In the genomic region with DNA sequence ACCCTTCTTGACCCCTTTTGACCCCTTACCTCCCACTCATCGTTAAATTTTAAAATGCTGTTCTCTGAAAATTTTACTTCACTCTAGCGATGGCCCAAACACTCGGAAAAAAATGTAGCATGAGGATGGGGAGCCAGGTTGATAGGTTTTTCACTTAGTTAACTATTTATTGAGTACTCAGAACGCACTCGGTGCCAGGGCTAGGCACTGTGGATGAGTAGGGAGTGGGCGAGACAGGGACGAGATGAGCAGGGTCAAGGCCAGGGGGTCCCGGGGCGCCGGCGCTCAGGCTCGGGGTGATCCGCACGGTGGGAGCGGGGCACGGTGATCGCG, we compare ENCODE assay signal across 8 cellular contexts. TPM values are rescaled to one million over a fixed set of nuclear protein-coding genes. Genes with fewer than 3 reads are reported as not detected.
DNase-seq lines count a peak whose midpoint lies in the region; ATAC-seq and TF ChIP-seq lines count a peak whose summit lies in the region.

No MANE protein-coding gene starts in this region.

- H3K79me1 ChIP-seq in IMR-90 (ENCODE audit: low read depth in 1 of 2, low read length in 2 of 2), result peaks cover 47 to 63% of the 10 kb centered on the region in 2 experiments

- H3K14ac ChIP-seq in IMR-90 (replicated peaks; ENCODE audit: low read depth, low read length), result peak overlapping the region; percentile 63

- peak overlapping the region; percentile 73 for H2AK9ac ChIP-seq in IMR-90 (replicated peaks; ENCODE audit: low read depth, low read length, poor library complexity)

- intact Hi-C loops in IMR-90 (cut with micrococcal nuclease), result loop anchor here (2.0 kb wide), 1 partner anchor 58 kb away; no protein-coding TSS in a partner anchor
- intact Hi-C loops in posterior vena cava (cut with DNase I), result loop anchor here in 1 of 2 donors (10.0 kb wide), 1 partner anchor 54 kb away; no protein-coding TSS in a partner anchor

- CTCF ChIA-PET in CD8-positive, alpha-beta memory T cell (lab: Charles Lee), result interaction anchor here (0.7 to 1.9 kb wide), 9 partner anchors 43 to 238 kb away, joined by 3 to 7 read pairs (median 3); partner anchors contain the start of genes CLUAP1, NAA60, TIGD7 and ZNF263
- CTCF ChIA-PET in IMR-90 (lab: Yijun Ruan, JAX), result no interaction called here

- dilution Hi-C loops in IMR-90 (cut with HindIII; ENCODE audit: low sequenced_read_pairs, unreplicated experiment), result no loop called here

- no peak for TF ChIP-seq RAD21 in IMR-90 (IDR thresholded peaks at IDR 0.05; ENCODE audit: low read length)

- H3K27ac Mint-ChIP-seq in CD8-positive, alpha-beta memory T cell, result peak overlapping the region; percentile 26 to 92 (median 84)
- H3K27ac Mint-ChIP-seq in neural progenitor cell, result peak overlapping the region; percentile 87

- peak overlapping the region; percentile 92 for H3K4me3 ChIP-seq in CD8-positive, alpha-beta memory T cell (ENCODE audit: low read length)
- H3K4me3 ChIP-seq in IMR-90 (ENCODE audit: insufficient read depth, low read depth, low read length) (peak overlapping the region; percentile 73), ectodermal cell (ENCODE audit: insufficient read depth, low read depth, low read length) (peak overlapping the region; percentile 91), neural progenitor cell (peak overlapping the region; percentile 91)

- H2AFZ ChIP-seq in IMR-90 (replicated peaks; ENCODE audit: low read length, poor library complexity), result peak overlapping the region; percentile 94
- peak overlapping the region; percentile 71 for H2AFZ ChIP-seq in neural progenitor cell (replicated peaks)

- H3K23ac ChIP-seq in IMR-90 (ENCODE audit: low read depth, low read length), result peak overlapping the region; percentile 64

- no peak overlapping the region for H2BK15ac ChIP-seq in IMR-90 (ENCODE audit: low read depth, low read length)

- no peak overlapping the region for H2BK120ac ChIP-seq in IMR-90 (ENCODE audit: low read depth, low read length)

- POLR2A ChIA-PET in CD8-positive, alpha-beta memory T cell (lab: Charles Lee), result interaction anchor here (0.6 to 2.7 kb wide), 12 partner anchors 11 to 250 kb away, joined by 3 to 18 read pairs (median 6); partner anchors contain the start of genes CLUAP1, TIGD7, ZNF263 and ZNF75A
- POLR2A ChIA-PET in IMR-90 (lab: Charles Lee; ENCODE audit: unreplicated experiment), result interaction anchor here (1.0 kb wide), 1 partner anchor 44 kb away, joined by 3 read pairs; no protein-coding TSS in a partner anchor

- H3K4me2 ChIP-seq in IMR-90 (ENCODE audit: low read depth, low read length) (peak overlapping the region; percentile 100), neural progenitor cell (peak overlapping the region; percentile 78)

- no peak overlapping the region for H2AK5ac ChIP-seq in IMR-90 (ENCODE audit: low read depth, low read length)

- H3K36me3 ChIP-seq in CD8-positive, alpha-beta memory T cell (ENCODE audit: insufficient read depth, low read length), result peaks cover 21% of the 10 kb centered on the region
- H3K36me3 ChIP-seq in IMR-90 (ENCODE audit: control insufficient read depth, insufficient read depth, low read length), result peaks cover 39% of the 10 kb centered on the region
- peaks cover 35% of the 10 kb centered on the region for H3K36me3 ChIP-seq in ectodermal cell (ENCODE audit: control insufficient read depth, insufficient read depth, low read length)
- peaks cover 19% of the 10 kb centered on the region for H3K36me3 ChIP-seq in neural progenitor cell

- H3K27me3 Mint-ChIP-seq in CD8-positive, alpha-beta memory T cell, result no peaks in the 10 kb centered on the region
- H3K27me3 Mint-ChIP-seq in neural progenitor cell (ENCODE audit: insufficient read depth, low read depth), result peaks cover 7% of the 10 kb centered on the region

- no peak overlapping the region for H4K91ac ChIP-seq in IMR-90 (ENCODE audit: insufficient read depth, low read depth, low read length)

- H3K4me3 Mint-ChIP-seq in CD8-positive, alpha-beta memory T cell, result peak overlapping the region; percentile 89 to 98 (median 92)
- H3K4me3 Mint-ChIP-seq in neural progenitor cell, result peak overlapping the region; percentile 95

- peaks cover 42% of the 10 kb centered on the region for H3K79me2 ChIP-seq in neural progenitor cell (ENCODE audit: low read depth)

- H4K5ac ChIP-seq in IMR-90 (ENCODE audit: low read depth, low read length), result peak overlapping the region; percentile 23; the same call in 1 of the 2 replicates

- ATAC-seq in IMR-90 (ENCODE audit: low read depth), result no peak
- no peak for ATAC-seq in HG02571 (IDR thresholded peaks at IDR 0.05; ENCODE audit: unreplicated experiment)
- no peak for ATAC-seq in HG03354 (IDR thresholded peaks at IDR 0.05; ENCODE audit: poor library complexity, severe bottlenecking, unreplicated experiment)

- in situ Hi-C loops in IMR-90 (cut with MboI; ENCODE audit: low sequenced_read_pairs), result no loop called here

- H3F3A ChIP-seq in neural progenitor cell (ENCODE audit: low read depth), result peaks cover 17% of the 10 kb centered on the region

- H3K4me1 Mint-ChIP-seq in CD8-positive, alpha-beta memory T cell, result peaks cover 59 to 82% (median 66%) of the 10 kb centered on the region in 3 donors
- peaks cover 11% of the 10 kb centered on the region for H3K4me1 Mint-ChIP-seq in neural progenitor cell

- DNase-seq in CD8-positive, alpha-beta memory T cell, result no peak
- DNase-seq in IMR-90 (no peak), neural progenitor cell (ENCODE audit: low spot score) (no peak), DMS153 treated with DMSO at 0.1 percent for 48 hours (lab: John Stamatoyannopoulos, UW; ENCODE audit: unreplicated experiment) (no peak), posterior vena cava (ENCODE audit: low spot score) (no peak)

- TF ChIP-seq POLR2A in IMR-90 (IDR thresholded peaks at IDR 0.05; ENCODE audit: low read depth, low read length), result no peak

- H3K4ac ChIP-seq in IMR-90 (ENCODE audit: low read depth, low read length), result peak overlapping the region; percentile 47

- no peaks in the 10 kb centered on the region for H3K9me1 ChIP-seq in IMR-90 (ENCODE audit: insufficient read depth, low read length)

- BruUV-seq in IMR-90 (replicated peaks; lab: Mats Ljungman, UMichigan), result no TSS peak

- H3K4me1 ChIP-seq in CD8-positive, alpha-beta memory T cell (ENCODE audit: insufficient read depth, low read length), result peaks cover 26% of the 10 kb centered on the region
- H3K4me1 ChIP-seq in IMR-90 (ENCODE audit: control insufficient read depth, insufficient read depth, low read length) (peaks cover 4% of the 10 kb centered on the region), ectodermal cell (ENCODE audit: control insufficient read depth, insufficient read depth, low read length) (peaks cover 3% of the 10 kb centered on the region), neural progenitor cell (no peaks in the 10 kb centered on the region)

- peaks cover 7% of the 10 kb centered on the region for H3K9me3 ChIP-seq in CD8-positive, alpha-beta memory T cell (ENCODE audit: low read length)
- H3K9me3 ChIP-seq in IMR-90 (ENCODE audit: control insufficient read depth, insufficient read depth, low read length) (peaks cover 24% of the 10 kb centered on the region), ectodermal cell (ENCODE audit: control insufficient read depth, low read length) (no peaks in the 10 kb centered on the region), neural progenitor cell (ENCODE audit: low read depth) (no peaks in the 10 kb centered on the region)

- peak overlapping the region; percentile 60 for H3K56ac ChIP-seq in IMR-90 (ENCODE audit: extremely low read depth, insufficient read depth, low read length)

- H4K20me1 ChIP-seq in IMR-90 (ENCODE audit: insufficient read depth, low read length) (peaks cover 2% of the 10 kb centered on the region; the same call in 1 of the 2 replicates), neural progenitor cell (ENCODE audit: low read depth) (no peaks in the 10 kb centered on the region)

- H3K18ac ChIP-seq in IMR-90 (ENCODE audit: low read depth, low read length), result no peak overlapping the region

- peak overlapping the region; percentile 23 for H2BK5ac ChIP-seq in IMR-90 (ENCODE audit: low read depth, low read length, poor library complexity, severe bottlenecking)

- H3K9ac ChIP-seq in IMR-90 (ENCODE audit: low read depth, low read length) (peak overlapping the region; percentile 89), neural progenitor cell (peak overlapping the region; percentile 53)

- WGBS in IMR-90 (ENCODE audit: extremely low coverage in 2 of 2, insufficient read length in 1 of 2), 2 experiments, result 7% methylated on average over 6 of the region's 18 CpGs; no CpG with 5 or more reads in 1 of the 2 experiments
- WGBS in ectodermal cell, 2 experiments, result 1% methylated on average over 18 of the region's 18 CpGs

- TF ChIP-seq CTCF in IMR-90 (conservative IDR thresholded peaks at IDR 0.05; ENCODE audit: low read depth, low read length) (no peak), neural progenitor cell (IDR thresholded peaks at IDR 0.05) (no peak)

- peaks cover 3 to 14% (median 8%) of the 10 kb centered on the region in 5 donors for H3K9me3 Mint-ChIP-seq in CD8-positive, alpha-beta memory T cell
- peaks cover 43% of the 10 kb centered on the region for H3K9me3 Mint-ChIP-seq in neural progenitor cell

- H3K36me3 Mint-ChIP-seq in CD8-positive, alpha-beta memory T cell, result peaks cover 33 to 64% (median 47%) of the 10 kb centered on the region in 3 donors
- peaks cover 62% of the 10 kb centered on the region for H3K36me3 Mint-ChIP-seq in neural progenitor cell

- H3K27me3 ChIP-seq in CD8-positive, alpha-beta memory T cell (ENCODE audit: insufficient read depth, low read length, poor library complexity, severe bottlenecking), result no peaks in the 10 kb centered on the region
- H3K27me3 ChIP-seq in IMR-90 (ENCODE audit: control insufficient read depth, insufficient read depth, low read length) (no peaks in the 10 kb centered on the region), ectodermal cell (ENCODE audit: control insufficient read depth, insufficient read depth, low read length, poor library complexity, severe bottlenecking) (no peaks in the 10 kb centered on the region), neural progenitor cell (no peaks in the 10 kb centered on the region)

- H2BK20ac ChIP-seq in IMR-90 (ENCODE audit: low read depth, low read length), result no peak overlapping the region

- peak overlapping the region; percentile 76 for H3K27ac ChIP-seq in CD8-positive, alpha-beta memory T cell (ENCODE audit: low read depth, low read length)
- peak overlapping the region; percentile 66 for H3K27ac ChIP-seq in IMR-90 (ENCODE audit: insufficient read depth, low read length)
- H3K27ac ChIP-seq in ectodermal cell (ENCODE audit: insufficient read depth, low read depth, low read length, poor library complexity, severe bottlenecking), result peak overlapping the region; percentile 53
- H3K27ac ChIP-seq in neural progenitor cell, result no peak overlapping the region

- H4K8ac ChIP-seq in IMR-90 (ENCODE audit: low read depth in 2 of 2, low read length in 2 of 2), result peak overlapping the region; percentile 43 to 59; a peak in 2 of 4 replicates

RNA-seq across cellular contexts. Expression of gene ZSCAN32, which starts 0.4 kb away (rescaled TPM):
- total RNA-seq in CD8-positive, alpha-beta memory T cell, result 10 to 100 TPM; 13.5 to 15.6 TPM
- polyA plus RNA-seq in CD8-positive, alpha-beta memory T cell, result 17.3 TPM
- total RNA-seq in IMR-90 (2012; rRNA removed), result 10.0 and 16.5 TPM in 2 replicates
- polyA plus RNA-seq in IMR-90 (2012; rRNA removed), result 10.3 and 13.0 TPM in 2 replicates
- polyA plus RNA-seq in IMR-90 (2012; cell fraction: cytosol; rRNA removed), result 4.4 and 6.0 TPM in 2 replicates
- polyA plus RNA-seq in IMR-90 (2012; cell fraction: nucleus; rRNA removed; ENCODE audit: low replicate concordance), result 8.0 and 18.2 TPM in 2 replicates
- 18.4 TPM for polyA plus RNA-seq in ectodermal cell (2013, experiment 1 of 4)
- 17.5 TPM for polyA plus RNA-seq in ectodermal cell (2013, experiment 2 of 4)
- 17.7 TPM for polyA plus RNA-seq in ectodermal cell (2013, experiment 3 of 4)
- polyA plus RNA-seq in ectodermal cell (2013, experiment 4 of 4), result 17.3 TPM
- 15.8 and 19.3 TPM in 2 replicates for total RNA-seq in neural progenitor cell (ENCODE audit: low replicate concordance)
- 10 to 100 TPM; 10.8 to 11.9 TPM for total RNA-seq in posterior vena cava

RNA-seq across cellular contexts. Expression of gene ZNF174, which starts 0.6 kb away (rescaled TPM):
- 10 to 100 TPM; 11.4 to 12.3 TPM for total RNA-seq in CD8-positive, alpha-beta memory T cell
- 18.8 TPM for polyA plus RNA-seq in CD8-positive, alpha-beta memory T cell
- 5.3 and 7.2 TPM in 2 replicates for total RNA-seq in IMR-90 (2012; rRNA removed)
- 9.4 and 10.6 TPM in 2 replicates for polyA plus RNA-seq in IMR-90 (2012; rRNA removed)
- 6.6 and 9.8 TPM in 2 replicates for polyA plus RNA-seq in IMR-90 (2012; cell fraction: cytosol; rRNA removed)
- polyA plus RNA-seq in IMR-90 (2012; cell fraction: nucleus; rRNA removed; ENCODE audit: low replicate concordance), result 5.1 and 8.9 TPM in 2 replicates
- polyA plus RNA-seq in ectodermal cell (2013, experiment 1 of 4), result 15.3 TPM
- polyA plus RNA-seq in ectodermal cell (2013, experiment 2 of 4), result 17.5 TPM
- polyA plus RNA-seq in ectodermal cell (2013, experiment 3 of 4), result 12.7 TPM
- polyA plus RNA-seq in ectodermal cell (2013, experiment 4 of 4), result 12.3 TPM
- 9.9 and 17.8 TPM in 2 replicates for total RNA-seq in neural progenitor cell (ENCODE audit: low replicate concordance)
- 1 to 10 TPM; 7.1 to 8.2 TPM for total RNA-seq in posterior vena cava

RNA-seq across cellular contexts. Expression of gene ZNF597, which starts 42.9 kb away (rescaled TPM):
- 1 to 10 TPM; 2.4 TPM for total RNA-seq in CD8-positive, alpha-beta memory T cell
- 1.3 TPM for polyA plus RNA-seq in CD8-positive, alpha-beta memory T cell
- 3.0 and 3.1 TPM in 2 replicates for total RNA-seq in IMR-90 (2012; rRNA removed)
- polyA plus RNA-seq in IMR-90 (2012; rRNA removed), result 0.79 and 0.91 TPM in 2 replicates
- 0.24 and 0.31 TPM in 2 replicates for polyA plus RNA-seq in IMR-90 (2012; cell fraction: cytosol; rRNA removed)
- polyA plus RNA-seq in IMR-90 (2012; cell fraction: nucleus; rRNA removed; ENCODE audit: low replicate concordance), result 0.24 and 1.9 TPM in 2 replicates
- polyA plus RNA-seq in ectodermal cell (2013, experiment 1 of 4), result 1.8 TPM
- polyA plus RNA-seq in ectodermal cell (2013, experiment 2 of 4), result 2.0 TPM
- 1.8 TPM for polyA plus RNA-seq in ectodermal cell (2013, experiment 3 of 4)
- polyA plus RNA-seq in ectodermal cell (2013, experiment 4 of 4), result 1.8 TPM
- 1.4 and 2.2 TPM in 2 replicates for total RNA-seq in neural progenitor cell (ENCODE audit: low replicate concordance)
- 1 to 10 TPM; 2.5 TPM for total RNA-seq in posterior vena cava

RNA-seq across cellular contexts. Expression of gene NAA60, which starts 43.1 kb away (rescaled TPM):
- 10 to 100 TPM; 33.1 to 33.9 TPM for total RNA-seq in CD8-positive, alpha-beta memory T cell
- polyA plus RNA-seq in CD8-positive, alpha-beta memory T cell, result 65.5 TPM
- total RNA-seq in IMR-90 (2012; rRNA removed), result 5.6 and 7.5 TPM in 2 replicates
- polyA plus RNA-seq in IMR-90 (2012; rRNA removed), result 15.2 and 18.0 TPM in 2 replicates
- polyA plus RNA-seq in IMR-90 (2012; cell fraction: cytosol; rRNA removed), result 9.1 and 16.7 TPM in 2 replicates
- polyA plus RNA-seq in IMR-90 (2012; cell fraction: nucleus; rRNA removed; ENCODE audit: low replicate concordance), result 25.4 and 50.3 TPM in 2 replicates
- polyA plus RNA-seq in ectodermal cell (2013, experiment 1 of 4), result 61.9 TPM
- 60.3 TPM for polyA plus RNA-seq in ectodermal cell (2013, experiment 2 of 4)
- polyA plus RNA-seq in ectodermal cell (2013, experiment 3 of 4), result 47.1 TPM
- polyA plus RNA-seq in ectodermal cell (2013, experiment 4 of 4), result 56.4 TPM
- total RNA-seq in neural progenitor cell (ENCODE audit: low replicate concordance), result 14.8 and 21.3 TPM in 2 replicates
- total RNA-seq in posterior vena cava, result 10 to 100 TPM; 28.3 to 33.6 TPM

RNA-seq across cellular contexts. Expression of gene OR2C1, which starts 44.7 kb away (rescaled TPM):
- total RNA-seq in CD8-positive, alpha-beta memory T cell, result not detected
- 0.15 TPM for polyA plus RNA-seq in CD8-positive, alpha-beta memory T cell
- under 0.01 TPM in 1 of 2 replicates, not detected in the other for total RNA-seq in IMR-90 (2012; rRNA removed)
- polyA plus RNA-seq in IMR-90 (2012; rRNA removed), result 0.05 TPM in 1 of 2 replicates, not detected in the other
- 0.05 TPM in 1 of 2 replicates, not detected in the other for polyA plus RNA-seq in IMR-90 (2012; cell fraction: cytosol; rRNA removed)
- polyA plus RNA-seq in IMR-90 (2012; cell fraction: nucleus; rRNA removed; ENCODE audit: low replicate concordance), result 0.05 TPM in 2 replicates
- polyA plus RNA-seq in ectodermal cell (2013, experiment 1 of 4), result not detected
- polyA plus RNA-seq in ectodermal cell (2013, experiment 2 of 4), result 0.23 TPM
- not detected for polyA plus RNA-seq in ectodermal cell (2013, experiment 3 of 4)
- not detected for polyA plus RNA-seq in ectodermal cell (2013, experiment 4 of 4)
- not detected in 2 replicates for total RNA-seq in neural progenitor cell (ENCODE audit: low replicate concordance)
- not detected for total RNA-seq in posterior vena cava
